In the genomic region with DNA sequence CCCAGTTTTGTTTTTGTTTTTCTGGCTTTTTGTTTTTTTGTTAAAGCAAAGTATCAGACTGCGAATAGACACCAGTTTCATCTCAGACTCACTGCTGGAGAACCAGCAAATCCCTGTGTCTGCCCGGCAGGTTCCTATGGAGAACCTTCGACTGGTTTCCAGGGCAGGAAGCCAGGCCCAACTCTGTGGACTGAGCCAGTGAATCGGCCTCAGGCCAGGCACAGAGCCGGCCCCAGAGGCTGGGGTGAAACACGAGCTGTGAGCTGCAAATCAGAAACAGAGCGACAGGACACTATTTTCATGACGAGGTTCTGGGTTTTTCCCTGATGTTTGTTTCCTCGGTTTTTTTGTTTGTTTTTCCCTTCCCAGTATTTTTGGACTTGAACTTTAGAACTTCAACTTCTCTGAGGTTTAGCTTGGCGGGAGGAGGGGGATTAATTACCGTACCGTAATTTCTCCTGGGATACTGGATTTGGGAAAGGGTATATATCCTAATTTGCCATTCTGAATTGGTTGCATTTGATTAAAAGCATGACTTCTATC, we compare ENCODE assay signal across 8 cellular contexts. TPM values are rescaled to one million over a fixed set of nuclear protein-coding genes. Genes with fewer than 3 reads are reported as not detected.
DNase-seq lines count a peak whose midpoint lies in the region; ATAC-seq and TF ChIP-seq lines count a peak whose summit lies in the region.

No MANE protein-coding gene starts in this region.

- H3K27ac ChIP-seq in H9 (ENCODE audit: insufficient read length, low read depth, low read length): no peak overlapping the region
- H3K27ac ChIP-seq in angular gyrus (ENCODE audit: low read depth, low read length): peak overlapping the region; percentile 85

- H3K4me2 ChIP-seq in H9 (ENCODE audit: insufficient read depth, insufficient read length, low read length): no peak overlapping the region

- no peak overlapping the region for H3K4me3 Mint-ChIP-seq in H9

- no peak for ATAC-seq in GM19397 (IDR thresholded peaks at IDR 0.05; ENCODE audit: unreplicated experiment)

- H3K9me3 Mint-ChIP-seq in H9: peaks cover 4 to 6% of the 10 kb centered on the region in 2 experiments; a peak in 4 of 5 replicates

- no peaks in the 10 kb centered on the region for H3K23me2 ChIP-seq in H9 (ENCODE audit: insufficient read length, low read depth, low read length, poor library complexity, severe bottlenecking)

- no peak overlapping the region for H2BK20ac ChIP-seq in H9 (ENCODE audit: low read depth, low read length, poor library complexity, severe bottlenecking)

- no peaks in the 10 kb centered on the region for H3K79me2 ChIP-seq in H9 (ENCODE audit: insufficient read depth, low read length)

- H2BK15ac ChIP-seq in H9 (ENCODE audit: low read depth, low read length): no peak overlapping the region

- H3K4me3 ChIP-seq in skeletal muscle cell (ENCODE audit: low read depth, low read length): no peak overlapping the region

- H4K5ac ChIP-seq in H9 (ENCODE audit: insufficient read length, low read depth, low read length): no peak overlapping the region

- no peak overlapping the region for H4K91ac ChIP-seq in H9 (ENCODE audit: insufficient read length, low read depth, low read length)

- H3K9ac ChIP-seq in H9 (ENCODE audit: extremely low read depth, insufficient read length, low read length): no peak overlapping the region

- no peak overlapping the region for H3K23ac ChIP-seq in H9 (ENCODE audit: insufficient read length, low read depth, low read length)

- H3K4me1 Mint-ChIP-seq in H9: peaks cover 28 to 42% of the 10 kb centered on the region in 2 experiments

- peaks cover 14% of the 10 kb centered on the region for H3K27me3 Mint-ChIP-seq in H9 (ENCODE audit: low read depth)

- H3K27ac Mint-ChIP-seq in H9: peak overlapping the region in 2 of 3 experiments; percentile 42 to 87; a peak in 4 of 7 replicates

- H3K56ac ChIP-seq in H9 (ENCODE audit: insufficient read length, low read depth, low read length): no peak overlapping the region

- H4K8ac ChIP-seq in H9 (replicated peaks; ENCODE audit: insufficient read length, low read depth, low read length): no peak overlapping the region

- H2BK12ac ChIP-seq in H9 (ENCODE audit: insufficient read length, low read depth, low read length): no peak overlapping the region

- H3K14ac ChIP-seq in H9 (ENCODE audit: insufficient read depth, low read length): no peak overlapping the region

- H3T11ph ChIP-seq in H9 (ENCODE audit: low read length): no peak overlapping the region

- no peak overlapping the region for H2BK5ac ChIP-seq in H9 (ENCODE audit: insufficient read length, low read length)

- TF ChIP-seq CTCF in H9 (conservative IDR thresholded peaks at IDR 0.05): no peak

- no CpG with 5 or more reads among the region's 12 CpGs for WGBS in H9 (ENCODE audit: extremely low coverage, insufficient read length, low lambda C conversion rate)

- H3K79me1 ChIP-seq in H9 (ENCODE audit: insufficient read depth, low read depth, low read length, poor library complexity, severe bottlenecking): no peaks in the 10 kb centered on the region

- H2AFZ ChIP-seq in H9 (ENCODE audit: low read length): no peak overlapping the region

- no peaks in the 10 kb centered on the region for H3K27me3 ChIP-seq in H9 (ENCODE audit: insufficient read depth, low read length)

- peak; percentile 63 for DNase-seq in H9
- DNase-seq in hypothalamus (lab: John Stamatoyannopoulos, UW): peak in 41 of 51 donors; percentile 20 to 91 (median 67)
- DNase-seq in skeletal muscle cell (ENCODE audit: low read depth): peak; percentile 68
- no peak for DNase-seq in COLO829 (ENCODE audit: low spot score)
- DNase-seq in HPDE6-E6E7 (ENCODE audit: extremely low spot score): no peak
- no peak for DNase-seq in NCI-H226

- H3K36me3 Mint-ChIP-seq in H9 (ENCODE audit: insufficient read depth in 1 of 3, low read depth in 3 of 3): peaks cover 0 to 7% (median 0%) of the 10 kb centered on the region in 3 experiments; a peak in 1 of 7 replicates

- no peaks in the 10 kb centered on the region for H3K4me1 ChIP-seq in H9 (ENCODE audit: insufficient read depth, low read length)

- H3K9me3 ChIP-seq in H9 (ENCODE audit: control insufficient read depth, low read depth, low read length): no peaks in the 10 kb centered on the region

- no peak overlapping the region for H2BK120ac ChIP-seq in H9 (ENCODE audit: low read depth, low read length, poor library complexity, severe bottlenecking)

- no peaks in the 10 kb centered on the region for H4K20me1 ChIP-seq in H9 (ENCODE audit: control insufficient read depth, insufficient read depth, insufficient read length)

- H2AK5ac ChIP-seq in H9 (ENCODE audit: insufficient read length, low read length): no peak overlapping the region

- no peak overlapping the region for H3K18ac ChIP-seq in H9 (ENCODE audit: insufficient read length, low read depth, low read length)

- H3K4ac ChIP-seq in H9 (ENCODE audit: low read depth, low read length): no peak overlapping the region

RNA-seq across cellular contexts. Expression of a gene that starts 15.9 kb away (rescaled TPM):
- 101 and 105 TPM in 2 replicates for total RNA-seq in H9 (2021)

RNA-seq across cellular contexts. Expression of a gene that starts 32.7 kb away (rescaled TPM):
- 419 and 425 TPM in 2 replicates for total RNA-seq in H9 (2021)

RNA-seq across cellular contexts. Expression of a gene that starts 39.5 kb away (rescaled TPM):
- 498 and 500 TPM in 2 replicates for total RNA-seq in H9 (2021)

RNA-seq across cellular contexts. Expression of a gene that starts 40.6 kb away (rescaled TPM):
- 41.7 and 43.8 TPM in 2 replicates for total RNA-seq in H9 (2021)

RNA-seq across cellular contexts. Expression of a gene that starts 45.8 kb away (rescaled TPM):
- 421 and 425 TPM in 2 replicates for total RNA-seq in H9 (2021)

Comparison
In these comparisons a context has a peak if more than half of its experiments do, and no peak if none do; other contexts are left out.
1. DNase-seq: peak in H9 (single experiment), hypothalamus (41 of 51) and skeletal muscle cell (single experiment); none in COLO829 (single experiment), HPDE6-E6E7 (single experiment) and NCI-H226 (single experiment).